Comparison of ENCODE assay signal across 1 cellular context in the genomic region with DNA sequence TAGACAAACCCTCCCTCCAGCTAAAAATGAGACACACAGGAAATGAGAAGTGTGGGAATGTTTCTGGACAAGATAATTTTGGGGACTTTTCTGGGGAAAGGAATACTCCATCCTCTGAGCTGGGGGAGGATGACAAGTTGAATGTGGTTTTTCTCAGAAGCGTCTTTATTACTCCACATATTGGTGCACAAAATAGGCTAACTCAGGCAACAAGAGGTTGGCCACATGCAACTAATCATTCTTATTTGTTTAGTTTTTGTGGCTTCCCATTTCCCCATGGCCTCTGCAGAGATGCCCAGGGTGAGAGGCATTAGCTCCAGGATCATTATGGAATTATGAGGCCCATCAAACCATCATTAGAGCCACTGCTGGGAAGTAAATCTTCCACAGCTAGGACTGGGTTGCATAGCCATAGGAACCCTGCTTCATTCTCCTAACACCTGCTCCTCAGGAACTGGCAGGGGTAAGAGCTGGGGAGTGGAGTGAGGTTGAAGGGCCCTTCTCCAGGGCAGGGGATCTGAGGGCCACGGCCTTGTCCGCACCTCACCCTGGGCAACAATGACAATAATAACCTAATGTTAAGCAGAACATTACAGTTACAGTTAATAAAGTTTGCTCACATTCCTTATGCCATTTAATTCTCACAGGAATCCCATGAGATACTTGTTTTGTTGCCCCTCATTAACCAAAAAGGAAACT.
TF ChIP-seq lines count a peak whose summit lies in the region.

No MANE protein-coding gene starts in this region.

TF ChIP-seq in GM23338, 12 proteins besides CTCF, POLR2A, EP300 and RAD21 (continued from another document):
- TF ChIP-seq ZNF462 (CRISPR knock-in tag; IDR thresholded peaks at IDR 0.05) = no peak
- TF ChIP-seq POLR2AphosphoS5 (IDR thresholded peaks at IDR 0.05; ENCODE audit: low read depth) = no peak
- no peak for TF ChIP-seq REST (IDR thresholded peaks at IDR 0.05; ENCODE audit: unreplicated experiment)
- TF ChIP-seq CREB1 (CRISPR knock-in tag; IDR thresholded peaks at IDR 0.05; ENCODE audit: low read depth) = no peak
- TF ChIP-seq STAT1 (IDR thresholded peaks at IDR 0.05; ENCODE audit: unreplicated experiment) = no peak
- no peak for TF ChIP-seq JUNB (IDR thresholded peaks at IDR 0.05; ENCODE audit: unreplicated experiment)
- no peak for TF ChIP-seq EZH2phosphoT487 (IDR thresholded peaks at IDR 0.05; ENCODE audit: unreplicated experiment)
- no peak for TF ChIP-seq ZNF114 (CRISPR knock-in tag; IDR thresholded peaks at IDR 0.05)
